Comparison of ENCODE assay signal across 39 cellular contexts in genomic region chrX:82161195-82161594, GRCh38.
"Had no signal": no experiment of that assay in that cellular context is flagged by ENCODE, and none has a peak within 500 bp of the region (broad histone marks: within the 10 kb centered on the region; RNA-seq: fewer than 3 reads in every experiment).

No MANE protein-coding gene starts in this region.

- H3K27ac ChIP-seq: adrenal gland, ascending aorta, body of pancreas, brain microvascular endothelial cell, breast epithelium, cardiac muscle cell had no signal

- H3K4me3 Mint-ChIP-seq: activated naive CD4-positive, alpha-beta T cell treated with anti-CD3 and anti-CD28 coated beads for 36 hours; activated naive CD4-positive, alpha-beta T cell treated with anti-CD3 and anti-CD28 coated beads, Interleukin-2, amount 10 ng/mL, durations not matched to agents 7 days and 5 days; activated naive CD4-positive, alpha-beta T cell treated with anti-CD3 and anti-CD28 coated beads, Interleukin-2, amount 50 U/mL, for 24 hours; activated naive CD8-positive, alpha-beta T cell; activated naive CD8-positive, alpha-beta T cell treated with anti-CD3 and anti-CD28 coated beads for 36 hours; activated naive CD8-positive, alpha-beta T cell treated with anti-CD3 and anti-CD28 coated beads, Interleukin-2, amount 10 ng/mL, durations not matched to agents 7 days and 5 days; activated naive CD8-positive, alpha-beta T cell treated with anti-CD3 and anti-CD28 coated beads, Interleukin-2, amount 50 U/mL, for 24 hours; activated T-cell treated with anti-CD3 and anti-CD28 coated beads, Interleukin-2, amount 50 U/mL, for 24 hours; activated T-cell treated with anti-CD3 and anti-CD28 coated beads, Interleukin-2, amount 50 U/mL, for 4 hours; activated T-cell treated with anti-CD3 and anti-CD28 coated beads, Interleukin-2, amount 50 U/mL, for 72 hours; activated T-helper 1 cell treated with anti-CD3 and anti-CD28 coated beads, Interleukin-12 subunit alpha, Interleukin-12 subunit beta, Interleukin-2, Interleukin-4 antibody, amounts not matched to agents 30 ng/mL and 10 ng/mL and 1 ng/mL, durations not matched to agents 14 hours and 24 hours and 36 hours; activated T-helper 17 cell treated with anti-CD3 and anti-CD28 coated beads, Interleukin-2, amount 50 U/mL, for 72 hours; brain; central memory CD8-positive, alpha-beta T cell had no signal

- DNase-seq: activated effector memory CD4-positive, alpha-beta T cell treated with anti-CD3 and anti-CD28 coated beads, Interleukin-2, amount 50 U/mL, for 16 hours; activated effector memory CD4-positive, alpha-beta T cell treated with Interleukin-2 at 50 U/mL for 16 hours; activated gamma-delta T cell; activated gamma-delta T cell treated with Interleukin-2 at 50 U/mL for 16 hours; activated naive CD4-positive, alpha-beta T cell; activated naive CD4-positive, alpha-beta T cell treated with anti-CD3 and anti-CD28 coated beads for 36 hours; activated naive CD4-positive, alpha-beta T cell treated with anti-CD3 and anti-CD28 coated beads, Interleukin-2, amount 10 ng/mL, durations not matched to agents 7 days and 5 days; activated naive CD4-positive, alpha-beta T cell treated with anti-CD3 and anti-CD28 coated beads, Interleukin-2, amount 50 U/mL, for 16 hours; activated naive CD4-positive, alpha-beta T cell treated with Interleukin-2 at 50 U/mL for 16 hours; activated naive CD8-positive, alpha-beta T cell treated with anti-CD3 and anti-CD28 coated beads for 36 hours; activated naive CD8-positive, alpha-beta T cell treated with anti-CD3 and anti-CD28 coated beads, Interleukin-2, amount 10 ng/mL, durations not matched to agents 7 days and 5 days; activated naive CD8-positive, alpha-beta T cell treated with anti-CD3 and anti-CD28 coated beads, Interleukin-2, amount 50 U/mL, for 24 hours; activated T-cell treated with anti-CD3 and anti-CD28 coated beads, Interleukin-2, amount 50 U/mL, for 1 hour; activated T-cell treated with anti-CD3 and anti-CD28 coated beads, Interleukin-2, amount 50 U/mL, for 24 hours; activated T-cell treated with anti-CD3 and anti-CD28 coated beads, Interleukin-2, amount 50 U/mL, for 4 hours; activated T-cell treated with anti-CD3 and anti-CD28 coated beads, Interleukin-2, amount 50 U/mL, for 48 hours; activated T-cell treated with anti-CD3 and anti-CD28 coated beads, Interleukin-2, amount 50 U/mL, for 72 hours; adrenal gland; amniotic stem cell; amygdala; anterior cingulate cortex; aorta; body of pancreas; brain microvascular endothelial cell; caudate nucleus; central memory CD4-positive, alpha-beta T cell; cerebellar nuclear complex had no signal

- H3K4me3 ChIP-seq: adrenal gland, ascending aorta, body of pancreas, breast epithelium, cardiac muscle cell had no signal

- H3K27ac Mint-ChIP-seq: activated naive CD4-positive, alpha-beta T cell treated with anti-CD3 and anti-CD28 coated beads for 36 hours; activated naive CD4-positive, alpha-beta T cell treated with anti-CD3 and anti-CD28 coated beads, Interleukin-2, amount 10 ng/mL, durations not matched to agents 7 days and 5 days; activated naive CD4-positive, alpha-beta T cell treated with anti-CD3 and anti-CD28 coated beads, Interleukin-2, amount 50 U/mL, for 24 hours; activated naive CD4-positive, alpha-beta T cell treated with anti-CD3 and anti-CD28 coated beads, Interleukin-2, amount 50 U/mL, for 72 hours; activated naive CD8-positive, alpha-beta T cell; activated naive CD8-positive, alpha-beta T cell treated with anti-CD3 and anti-CD28 coated beads for 36 hours; activated naive CD8-positive, alpha-beta T cell treated with anti-CD3 and anti-CD28 coated beads, Interleukin-2, amount 10 ng/mL, durations not matched to agents 7 days and 5 days; activated naive CD8-positive, alpha-beta T cell treated with anti-CD3 and anti-CD28 coated beads, Interleukin-2, amount 50 U/mL, for 24 hours; activated T-cell treated with anti-CD3 and anti-CD28 coated beads, Interleukin-2, amount 50 U/mL, for 24 hours; activated T-cell treated with anti-CD3 and anti-CD28 coated beads, Interleukin-2, amount 50 U/mL, for 72 hours; activated T-helper 1 cell treated with anti-CD3 and anti-CD28 coated beads, Interleukin-12 subunit alpha, Interleukin-12 subunit beta, Interleukin-2, Interleukin-4 antibody, amounts not matched to agents 30 ng/mL and 10 ng/mL and 1 ng/mL, durations not matched to agents 14 hours and 24 hours and 36 hours; activated T-helper 17 cell treated with anti-CD3 and anti-CD28 coated beads, Interleukin-2, amount 50 U/mL, for 72 hours; activated T-helper 2 cell treated with anti-CD3 and anti-CD28 coated beads, Interferon-gamma antibody, Interleukin-2, Interleukin-4, amounts not matched to agents 10 μg/mL and 5 μg/mL and 100 μg/mL, durations not matched to agents 14 hours and 24 hours and 36 hours; brain had no signal

- H3K36me3 Mint-ChIP-seq: activated naive CD4-positive, alpha-beta T cell treated with anti-CD3 and anti-CD28 coated beads, Interleukin-2, amount 10 ng/mL, durations not matched to agents 7 days and 5 days; activated naive CD4-positive, alpha-beta T cell treated with anti-CD3 and anti-CD28 coated beads, Interleukin-2, amount 50 U/mL, for 24 hours; activated naive CD8-positive, alpha-beta T cell; activated naive CD8-positive, alpha-beta T cell treated with anti-CD3 and anti-CD28 coated beads, Interleukin-2, amount 10 ng/mL, durations not matched to agents 7 days and 5 days; brain had no signal

- H3K36me3 ChIP-seq: adrenal gland, ascending aorta, brain microvascular endothelial cell, breast epithelium, cardiac muscle cell had no signal

- H3K9me3 ChIP-seq: adrenal gland, ascending aorta, body of pancreas had no signal

- H3K27me3 ChIP-seq: ascending aorta, body of pancreas, brain microvascular endothelial cell, cardiac muscle cell had no signal

- H3K27me3 Mint-ChIP-seq: activated naive CD4-positive, alpha-beta T cell treated with anti-CD3 and anti-CD28 coated beads, Interleukin-2, amount 10 ng/mL, durations not matched to agents 7 days and 5 days; activated naive CD4-positive, alpha-beta T cell treated with anti-CD3 and anti-CD28 coated beads, Interleukin-2, amount 50 U/mL, for 24 hours; activated naive CD8-positive, alpha-beta T cell; activated naive CD8-positive, alpha-beta T cell treated with anti-CD3 and anti-CD28 coated beads for 36 hours; activated naive CD8-positive, alpha-beta T cell treated with anti-CD3 and anti-CD28 coated beads, Interleukin-2, amount 10 ng/mL, durations not matched to agents 7 days and 5 days; activated naive CD8-positive, alpha-beta T cell treated with anti-CD3 and anti-CD28 coated beads, Interleukin-2, amount 50 U/mL, for 24 hours; activated T-helper 17 cell treated with anti-CD3 and anti-CD28 coated beads, Interleukin-2, amount 50 U/mL, for 72 hours; brain; central memory CD8-positive, alpha-beta T cell had no signal

- FAIRE-seq: bronchial epithelial cell had no signal

- H3K9me3 Mint-ChIP-seq: activated naive CD4-positive, alpha-beta T cell treated with anti-CD3 and anti-CD28 coated beads for 36 hours; activated naive CD4-positive, alpha-beta T cell treated with anti-CD3 and anti-CD28 coated beads, Interleukin-2, amount 50 U/mL, for 24 hours; central memory CD8-positive, alpha-beta T cell had no signal

- H3K4me1 Mint-ChIP-seq: activated naive CD4-positive, alpha-beta T cell treated with anti-CD3 and anti-CD28 coated beads, Interleukin-2, amount 10 ng/mL, durations not matched to agents 7 days and 5 days; activated naive CD4-positive, alpha-beta T cell treated with anti-CD3 and anti-CD28 coated beads, Interleukin-2, amount 50 U/mL, for 24 hours; activated naive CD8-positive, alpha-beta T cell treated with anti-CD3 and anti-CD28 coated beads for 36 hours; activated naive CD8-positive, alpha-beta T cell treated with anti-CD3 and anti-CD28 coated beads, Interleukin-2, amount 10 ng/mL, durations not matched to agents 7 days and 5 days; activated naive CD8-positive, alpha-beta T cell treated with anti-CD3 and anti-CD28 coated beads, Interleukin-2, amount 50 U/mL, for 24 hours; activated T-helper 17 cell treated with anti-CD3 and anti-CD28 coated beads, Interleukin-2, amount 50 U/mL, for 72 hours; brain; central memory CD8-positive, alpha-beta T cell had no signal

- ATAC-seq: activated naive CD4-positive, alpha-beta T cell treated with anti-CD3 and anti-CD28 coated beads, Interleukin-2, amount 50 U/mL, for 72 hours; activated naive CD8-positive, alpha-beta T cell treated with anti-CD3 and anti-CD28 coated beads, Interleukin-2, amount 50 U/mL, for 24 hours; activated T-cell treated with anti-CD3 and anti-CD28 coated beads, Interleukin-2, amount 50 U/mL, for 4 hours; activated T-cell treated with anti-CD3 and anti-CD28 coated beads, Interleukin-2, amount 50 U/mL, for 72 hours; activated T-helper 17 cell treated with anti-CD3 and anti-CD28 coated beads, Interleukin-2, amount 50 U/mL, for 72 hours; body of pancreas had no signal

- H3K4me1 ChIP-seq: adrenal gland, ascending aorta, body of pancreas, breast epithelium had no signal
